ENCODE assay signal across 14 cellular contexts in genomic region chr18:25726278-25726677, GRCh38.
A peak's percentile ranks its signal among the peaks of the same experiment; 100 is the strongest.
DNase-seq lines count a peak whose midpoint lies in the region; ATAC-seq and TF ChIP-seq lines count a peak whose summit lies in the region.
"Had no signal": no experiment of that assay in that cellular context is flagged by ENCODE, and none has a peak within 500 bp of the region (broad histone marks: within the 10 kb centered on the region; RNA-seq: fewer than 3 reads in every experiment).

No MANE protein-coding gene starts in this region.

- DNase-seq in Daoy (ENCODE audit: low read depth) (peak; percentile 50), NCI-H2171 treated with DMSO at 0.1 percent for 48 hours (lab: John Stamatoyannopoulos, UW) (peak; percentile 50), cerebellum (ENCODE audit: low spot score) (peak; percentile 77), T-cell (no peak), Right ventricle myocardium superior (no peak), GM10266 (ENCODE audit: extremely low spot score) (no peak)
- DNase-seq in natural killer cell treated with Interleukin-12 subunit alpha and Interleukin-12 subunit beta and Interleukin-15 and Interleukin-18, amount 100 ng/mL, for 72 hours (ENCODE audit: low spot score), result peak; percentile 72
- DNase-seq: activated naive CD4-positive, alpha-beta T cell treated with anti-CD3 and anti-CD28 coated beads, Interleukin-2, amount 10 ng/mL, durations not matched to agents 7 days and 5 days; CD4-positive, CD25-positive, alpha-beta regulatory T cell; foreskin melanocyte; islet precursor cell; PC-3; sigmoid colon had no signal

- H3K36me3 Mint-ChIP-seq in natural killer cell treated with Interleukin-12 subunit alpha and Interleukin-12 subunit beta and Interleukin-15 and Interleukin-18, amount 100 ng/mL, for 72 hours, result no peaks in the 10 kb centered on the region
- H3K36me3 Mint-ChIP-seq in T-cell, result no peaks in the 10 kb centered on the region
- H3K36me3 Mint-ChIP-seq: activated naive CD4-positive, alpha-beta T cell treated with anti-CD3 and anti-CD28 coated beads, Interleukin-2, amount 10 ng/mL, durations not matched to agents 7 days and 5 days; CD4-positive, CD25-positive, alpha-beta regulatory T cell had no signal

- H3K27ac Mint-ChIP-seq in natural killer cell treated with Interleukin-12 subunit alpha and Interleukin-12 subunit beta and Interleukin-15 and Interleukin-18, amount 100 ng/mL, for 72 hours, result peak overlapping the region; percentile 82 to 99
- no peak overlapping the region for H3K27ac Mint-ChIP-seq in T-cell
- H3K27ac Mint-ChIP-seq: activated naive CD4-positive, alpha-beta T cell treated with anti-CD3 and anti-CD28 coated beads, Interleukin-2, amount 10 ng/mL, durations not matched to agents 7 days and 5 days; CD4-positive, CD25-positive, alpha-beta regulatory T cell had no signal

- H3K4me1 Mint-ChIP-seq in natural killer cell treated with Interleukin-12 subunit alpha and Interleukin-12 subunit beta and Interleukin-15 and Interleukin-18, amount 100 ng/mL, for 72 hours (ENCODE audit: low read depth in 2 of 2), result peaks cover 16 to 66% of the 10 kb centered on the region in 2 donors
- H3K4me1 Mint-ChIP-seq in T-cell, result no peaks in the 10 kb centered on the region
- H3K4me1 Mint-ChIP-seq: activated naive CD4-positive, alpha-beta T cell treated with anti-CD3 and anti-CD28 coated beads, Interleukin-2, amount 10 ng/mL, durations not matched to agents 7 days and 5 days; CD4-positive, CD25-positive, alpha-beta regulatory T cell had no signal

- no peak for TF ChIP-seq CTCF in GM10266 (IDR thresholded peaks at IDR 0.05; ENCODE audit: control insufficient read depth, insufficient read depth, low read depth, missing control alignments)

- peak overlapping the region; percentile 56 for H3K4me3 Mint-ChIP-seq in natural killer cell treated with Interleukin-12 subunit alpha and Interleukin-12 subunit beta and Interleukin-15 and Interleukin-18, amount 100 ng/mL, for 72 hours
- no peak overlapping the region for H3K4me3 Mint-ChIP-seq in T-cell
- H3K4me3 Mint-ChIP-seq: activated naive CD4-positive, alpha-beta T cell treated with anti-CD3 and anti-CD28 coated beads, Interleukin-2, amount 10 ng/mL, durations not matched to agents 7 days and 5 days; CD4-positive, CD25-positive, alpha-beta regulatory T cell had no signal

- intact Hi-C loops in Right ventricle myocardium superior (cut with DNase I), result no loop called here

- peaks cover 12% of the 10 kb centered on the region for H3K9me3 Mint-ChIP-seq in natural killer cell treated with Interleukin-12 subunit alpha and Interleukin-12 subunit beta and Interleukin-15 and Interleukin-18, amount 100 ng/mL, for 72 hours
- peaks cover 2 to 10% (median 4%) of the 10 kb centered on the region in 3 donors for H3K9me3 Mint-ChIP-seq in T-cell

- ATAC-seq in natural killer cell treated with Interleukin-12 subunit alpha and Interleukin-12 subunit beta and Interleukin-15 and Interleukin-18, amount 100 ng/mL, for 72 hours, result peak; percentile 63 to 79
- ATAC-seq in T-cell (replicated peaks in 1 of 4) (no peak), Right ventricle myocardium superior (ENCODE audit: poor library complexity) (no peak), HG03135 (IDR thresholded peaks at IDR 0.05; ENCODE audit: unreplicated experiment) (no peak)
- ATAC-seq: PC-3 had no signal

- POLR2A ChIA-PET in T-cell (lab: Charles Lee), result no interaction called here

- H3K27me3 Mint-ChIP-seq in natural killer cell treated with Interleukin-12 subunit alpha and Interleukin-12 subunit beta and Interleukin-15 and Interleukin-18, amount 100 ng/mL, for 72 hours, result no peaks in the 10 kb centered on the region
- peaks cover 11 to 12% of the 10 kb centered on the region in 2 donors for H3K27me3 Mint-ChIP-seq in T-cell

- CTCF ChIA-PET in T-cell (lab: Charles Lee), result no interaction called here

Comparison
In these comparisons a context has a peak if more than half of its experiments do, and no peak if none do; other contexts are left out.
1. DNase-seq: peak in Daoy (single experiment), NCI-H2171 treated with DMSO at 0.1 percent for 48 hours (single experiment), cerebellum (single experiment) and natural killer cell treated with Interleukin-12 subunit alpha and Interleukin-12 subunit beta and Interleukin-15 and Interleukin-18, amount 100 ng/mL, for 72 hours (single experiment); none in T-cell (0 of 34), Right ventricle myocardium superior (single experiment) and GM10266 (single experiment).
2. ATAC-seq: peak in natural killer cell treated with Interleukin-12 subunit alpha and Interleukin-12 subunit beta and Interleukin-15 and Interleukin-18, amount 100 ng/mL, for 72 hours (2 of 2); none in T-cell (0 of 4), Right ventricle myocardium superior (single experiment) and HG03135 (single experiment).
3. H3K27ac Mint-ChIP-seq: peak in natural killer cell treated with Interleukin-12 subunit alpha and Interleukin-12 subunit beta and Interleukin-15 and Interleukin-18, amount 100 ng/mL, for 72 hours (2 of 2); none in T-cell (0 of 2).